ENCODE assay signal across 1 cellular context in the genomic region with DNA sequence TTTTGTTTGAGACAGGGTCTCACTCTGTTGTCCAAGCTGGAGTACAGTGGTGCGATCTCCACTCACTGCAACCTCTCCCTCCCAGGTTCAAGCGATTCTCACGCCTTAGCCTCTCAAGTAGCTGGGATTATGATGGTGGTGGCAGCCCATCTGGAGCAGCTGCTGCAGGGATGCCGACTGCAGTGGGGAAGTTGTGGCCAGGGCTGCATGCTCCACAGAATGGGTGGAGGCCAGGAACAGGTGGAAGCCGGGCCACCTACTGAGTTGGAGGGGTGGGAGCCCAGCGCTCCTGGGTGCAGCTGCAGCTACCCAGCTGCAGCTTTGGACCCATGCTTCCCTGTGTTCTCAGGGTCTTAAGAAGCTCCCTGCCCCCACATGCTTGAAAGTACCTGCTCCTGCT.
TF ChIP-seq lines count a peak whose summit lies in the region.

No MANE protein-coding gene starts in this region.

TF ChIP-seq in GM23338, 12 proteins besides CTCF, POLR2A, EP300 and RAD21 (continued from another document):
- no peak for TF ChIP-seq ZNF462 (CRISPR knock-in tag; IDR thresholded peaks at IDR 0.05)
- TF ChIP-seq, protein P1, sequence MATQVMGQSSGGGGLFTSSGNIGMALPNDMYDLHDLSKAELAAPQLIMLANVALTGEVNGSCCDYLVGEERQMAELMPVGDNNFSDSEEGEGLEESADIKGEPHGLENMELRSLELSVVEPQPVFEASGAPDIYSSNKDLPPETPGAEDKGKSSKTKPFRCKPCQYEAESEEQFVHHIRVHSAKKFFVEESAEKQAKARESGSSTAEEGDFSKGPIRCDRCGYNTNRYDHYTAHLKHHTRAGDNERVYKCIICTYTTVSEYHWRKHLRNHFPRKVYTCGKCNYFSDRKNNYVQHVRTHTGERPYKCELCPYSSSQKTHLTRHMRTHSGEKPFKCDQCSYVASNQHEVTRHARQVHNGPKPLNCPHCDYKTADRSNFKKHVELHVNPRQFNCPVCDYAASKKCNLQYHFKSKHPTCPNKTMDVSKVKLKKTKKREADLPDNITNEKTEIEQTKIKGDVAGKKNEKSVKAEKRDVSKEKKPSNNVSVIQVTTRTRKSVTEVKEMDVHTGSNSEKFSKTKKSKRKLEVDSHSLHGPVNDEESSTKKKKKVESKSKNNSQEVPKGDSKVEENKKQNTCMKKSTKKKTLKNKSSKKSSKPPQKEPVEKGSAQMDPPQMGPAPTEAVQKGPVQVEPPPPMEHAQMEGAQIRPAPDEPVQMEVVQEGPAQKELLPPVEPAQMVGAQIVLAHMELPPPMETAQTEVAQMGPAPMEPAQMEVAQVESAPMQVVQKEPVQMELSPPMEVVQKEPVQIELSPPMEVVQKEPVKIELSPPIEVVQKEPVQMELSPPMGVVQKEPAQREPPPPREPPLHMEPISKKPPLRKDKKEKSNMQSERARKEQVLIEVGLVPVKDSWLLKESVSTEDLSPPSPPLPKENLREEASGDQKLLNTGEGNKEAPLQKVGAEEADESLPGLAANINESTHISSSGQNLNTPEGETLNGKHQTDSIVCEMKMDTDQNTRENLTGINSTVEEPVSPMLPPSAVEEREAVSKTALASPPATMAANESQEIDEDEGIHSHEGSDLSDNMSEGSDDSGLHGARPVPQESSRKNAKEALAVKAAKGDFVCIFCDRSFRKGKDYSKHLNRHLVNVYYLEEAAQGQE (IDR thresholded peaks at IDR 0.05; ENCODE audit: unreplicated experiment) = no peak
- TF ChIP-seq STAT1 (IDR thresholded peaks at IDR 0.05; ENCODE audit: unreplicated experiment) = no peak
- TF ChIP-seq ETS1 (IDR thresholded peaks at IDR 0.05) = no peak
- TF ChIP-seq CREB1 (CRISPR knock-in tag; IDR thresholded peaks at IDR 0.05; ENCODE audit: low read depth) = no peak
- TF ChIP-seq EZH2phosphoT487 (IDR thresholded peaks at IDR 0.05; ENCODE audit: unreplicated experiment) = no peak
- TF ChIP-seq ZNF331 (CRISPR knock-in tag; IDR thresholded peaks at IDR 0.05; ENCODE audit: low read depth) = no peak
- no peak for TF ChIP-seq POLR2AphosphoS5 (IDR thresholded peaks at IDR 0.05; ENCODE audit: low read depth)
- TF ChIP-seq NANOG (IDR thresholded peaks at IDR 0.05; ENCODE audit: borderline replicate concordance) = no peak
